ENCODE assay signal across 2 cellular contexts in the genomic region with DNA sequence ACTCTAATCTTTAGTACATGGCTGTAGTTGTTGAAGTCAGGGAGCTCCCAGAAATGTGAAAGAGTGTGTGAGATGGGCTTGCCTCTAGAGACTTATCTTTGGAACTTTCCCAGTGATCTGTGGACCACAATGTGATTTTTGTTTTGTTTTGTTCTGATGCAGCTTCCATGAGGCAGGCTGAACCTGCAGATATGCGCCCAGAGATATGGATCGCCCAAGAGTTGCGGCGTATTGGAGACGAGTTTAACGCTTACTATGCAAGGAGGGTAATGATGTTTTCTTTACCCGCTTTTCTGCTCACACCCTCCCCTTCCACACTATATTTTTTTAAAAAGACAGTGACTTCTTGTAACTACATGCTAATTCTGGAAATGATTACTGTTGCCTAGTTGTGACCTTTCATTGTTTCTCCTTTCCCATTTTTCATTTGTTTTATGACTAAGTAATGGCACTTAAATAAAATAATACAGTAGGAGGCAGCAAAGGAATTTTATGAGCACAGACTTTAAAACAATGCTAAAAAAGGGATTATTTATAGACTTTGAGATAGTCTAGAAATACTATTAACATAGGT.
TF ChIP-seq lines count a peak whose summit lies in the region.

No MANE protein-coding gene starts in this region.

TF ChIP-seq in HCT116, 20 proteins besides CTCF, POLR2A, EP300 and RAD21:
- TF ChIP-seq, protein P1, sequence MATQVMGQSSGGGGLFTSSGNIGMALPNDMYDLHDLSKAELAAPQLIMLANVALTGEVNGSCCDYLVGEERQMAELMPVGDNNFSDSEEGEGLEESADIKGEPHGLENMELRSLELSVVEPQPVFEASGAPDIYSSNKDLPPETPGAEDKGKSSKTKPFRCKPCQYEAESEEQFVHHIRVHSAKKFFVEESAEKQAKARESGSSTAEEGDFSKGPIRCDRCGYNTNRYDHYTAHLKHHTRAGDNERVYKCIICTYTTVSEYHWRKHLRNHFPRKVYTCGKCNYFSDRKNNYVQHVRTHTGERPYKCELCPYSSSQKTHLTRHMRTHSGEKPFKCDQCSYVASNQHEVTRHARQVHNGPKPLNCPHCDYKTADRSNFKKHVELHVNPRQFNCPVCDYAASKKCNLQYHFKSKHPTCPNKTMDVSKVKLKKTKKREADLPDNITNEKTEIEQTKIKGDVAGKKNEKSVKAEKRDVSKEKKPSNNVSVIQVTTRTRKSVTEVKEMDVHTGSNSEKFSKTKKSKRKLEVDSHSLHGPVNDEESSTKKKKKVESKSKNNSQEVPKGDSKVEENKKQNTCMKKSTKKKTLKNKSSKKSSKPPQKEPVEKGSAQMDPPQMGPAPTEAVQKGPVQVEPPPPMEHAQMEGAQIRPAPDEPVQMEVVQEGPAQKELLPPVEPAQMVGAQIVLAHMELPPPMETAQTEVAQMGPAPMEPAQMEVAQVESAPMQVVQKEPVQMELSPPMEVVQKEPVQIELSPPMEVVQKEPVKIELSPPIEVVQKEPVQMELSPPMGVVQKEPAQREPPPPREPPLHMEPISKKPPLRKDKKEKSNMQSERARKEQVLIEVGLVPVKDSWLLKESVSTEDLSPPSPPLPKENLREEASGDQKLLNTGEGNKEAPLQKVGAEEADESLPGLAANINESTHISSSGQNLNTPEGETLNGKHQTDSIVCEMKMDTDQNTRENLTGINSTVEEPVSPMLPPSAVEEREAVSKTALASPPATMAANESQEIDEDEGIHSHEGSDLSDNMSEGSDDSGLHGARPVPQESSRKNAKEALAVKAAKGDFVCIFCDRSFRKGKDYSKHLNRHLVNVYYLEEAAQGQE (IDR thresholded peaks at IDR 0.05; ENCODE audit: low read depth) = no peak
- TF ChIP-seq SP1 (IDR thresholded peaks at IDR 0.05; ENCODE audit: low read depth) = no peak
- no peak for TF ChIP-seq EGR1 (IDR thresholded peaks at IDR 0.05; ENCODE audit: low read depth)
- TF ChIP-seq CBX3 (IDR thresholded peaks at IDR 0.05; ENCODE audit: low read depth) = no peak
- no peak for TF ChIP-seq ZNF274 (IDR thresholded peaks at IDR 0.05; ENCODE audit: low read depth, low read length)
- no peak for TF ChIP-seq SRF (IDR thresholded peaks at IDR 0.05; ENCODE audit: low read depth)
- no peak for TF ChIP-seq YY1 (IDR thresholded peaks at IDR 0.05; ENCODE audit: extremely low read depth, insufficient replicate concordance, low read depth, low read length)
- TF ChIP-seq ELF1 (IDR thresholded peaks at IDR 0.05; ENCODE audit: borderline replicate concordance, low read depth) = no peak
- TF ChIP-seq JUND (IDR thresholded peaks at IDR 0.05) = no peak
- TF ChIP-seq, protein P2, sequence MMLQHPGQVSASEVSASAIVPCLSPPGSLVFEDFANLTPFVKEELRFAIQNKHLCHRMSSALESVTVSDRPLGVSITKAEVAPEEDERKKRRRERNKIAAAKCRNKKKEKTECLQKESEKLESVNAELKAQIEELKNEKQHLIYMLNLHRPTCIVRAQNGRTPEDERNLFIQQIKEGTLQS (IDR thresholded peaks at IDR 0.05) = no peak
- TF ChIP-seq, protein P3, sequence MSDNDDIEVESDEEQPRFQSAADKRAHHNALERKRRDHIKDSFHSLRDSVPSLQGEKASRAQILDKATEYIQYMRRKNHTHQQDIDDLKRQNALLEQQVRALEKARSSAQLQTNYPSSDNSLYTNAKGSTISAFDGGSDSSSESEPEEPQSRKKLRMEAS (IDR thresholded peaks at IDR 0.05) = no peak
- TF ChIP-seq POLR2AphosphoS5 (IDR thresholded peaks at IDR 0.05; ENCODE audit: low read depth, low read length) = no peak
- TF ChIP-seq FOSL1 (IDR thresholded peaks at IDR 0.05; ENCODE audit: low read depth) = no peak
- TF ChIP-seq ZFX (IDR thresholded peaks at IDR 0.05) = no peak
- TF ChIP-seq EZH2phosphoT487 (IDR thresholded peaks at IDR 0.05; ENCODE audit: borderline replicate concordance) = no peak
- no peak for TF ChIP-seq EZH2 (IDR thresholded peaks at IDR 0.05)
- TF ChIP-seq, protein P4, sequence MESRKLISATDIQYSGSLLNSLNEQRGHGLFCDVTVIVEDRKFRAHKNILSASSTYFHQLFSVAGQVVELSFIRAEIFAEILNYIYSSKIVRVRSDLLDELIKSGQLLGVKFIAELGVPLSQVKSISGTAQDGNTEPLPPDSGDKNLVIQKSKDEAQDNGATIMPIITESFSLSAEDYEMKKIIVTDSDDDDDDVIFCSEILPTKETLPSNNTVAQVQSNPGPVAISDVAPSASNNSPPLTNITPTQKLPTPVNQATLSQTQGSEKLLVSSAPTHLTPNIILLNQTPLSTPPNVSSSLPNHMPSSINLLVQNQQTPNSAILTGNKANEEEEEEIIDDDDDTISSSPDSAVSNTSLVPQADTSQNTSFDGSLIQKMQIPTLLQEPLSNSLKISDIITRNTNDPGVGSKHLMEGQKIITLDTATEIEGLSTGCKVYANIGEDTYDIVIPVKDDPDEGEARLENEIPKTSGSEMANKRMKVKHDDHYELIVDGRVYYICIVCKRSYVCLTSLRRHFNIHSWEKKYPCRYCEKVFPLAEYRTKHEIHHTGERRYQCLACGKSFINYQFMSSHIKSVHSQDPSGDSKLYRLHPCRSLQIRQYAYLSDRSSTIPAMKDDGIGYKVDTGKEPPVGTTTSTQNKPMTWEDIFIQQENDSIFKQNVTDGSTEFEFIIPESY (IDR thresholded peaks at IDR 0.05; ENCODE audit: extremely low read depth, insufficient replicate concordance, low read length) = no peak

TF ChIP-seq in endothelial cell of umbilical vein, 7 proteins besides CTCF, POLR2A, EP300 and RAD21:
- TF ChIP-seq, protein P3 (IDR thresholded peaks at IDR 0.05; ENCODE audit: insufficient read depth, insufficient read length) = no peak
- peak; percentile 66 for TF ChIP-seq GATA2 (IDR thresholded peaks at IDR 0.05; ENCODE audit: insufficient read depth, insufficient read length, low read depth, low read length)
- TF ChIP-seq JUN (IDR thresholded peaks at IDR 0.05; ENCODE audit: borderline replicate concordance, insufficient read depth, insufficient read length, low read depth) = peak; percentile 23
- peak; percentile 13 for TF ChIP-seq FOS (IDR thresholded peaks at IDR 0.05; ENCODE audit: borderline replicate concordance, insufficient read depth, low read length)
